In the genomic region with DNA sequence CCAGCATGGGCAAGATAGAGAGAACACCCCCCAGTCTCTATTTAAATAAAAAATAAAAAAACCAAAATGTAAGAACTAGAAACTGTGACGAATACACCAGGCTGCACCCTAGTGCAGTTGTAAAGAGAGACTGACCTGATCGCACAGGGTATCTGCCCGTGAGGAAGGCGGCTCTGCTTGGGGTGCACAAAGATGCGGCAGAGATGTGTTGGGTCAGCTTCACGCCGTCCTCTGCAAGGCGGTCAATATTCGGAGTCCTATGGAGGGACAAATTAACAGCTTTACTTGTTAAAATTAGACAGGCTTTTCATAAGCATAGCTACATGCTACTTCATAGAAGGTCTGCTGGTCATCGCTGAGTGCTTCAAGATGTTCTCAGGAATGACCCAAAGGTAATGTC, we compare ENCODE assay signal across 35 cellular contexts. TPM values are rescaled to one million over a fixed set of nuclear protein-coding genes. Genes with fewer than 3 reads are reported as not detected.
"Had no signal": no experiment of that assay in that cellular context is flagged by ENCODE, and none has a peak within 500 bp of the region (broad histone marks: within the 10 kb centered on the region; RNA-seq: fewer than 3 reads in every experiment).

No MANE protein-coding gene starts in this region.

- H3K27ac ChIP-seq: adrenal gland, body of pancreas, brain microvascular endothelial cell, breast epithelium, VCaP had no signal

- H3K4me3 ChIP-seq: adrenal gland, body of pancreas, breast epithelium had no signal

- H3K27me3 ChIP-seq: adrenal gland, body of pancreas, brain microvascular endothelial cell had no signal

- H3K4me1 ChIP-seq: adrenal gland, body of pancreas, breast epithelium had no signal

- H3K36me3 ChIP-seq: adrenal gland, brain microvascular endothelial cell, breast epithelium had no signal

- H3K9me3 ChIP-seq: adrenal gland, body of pancreas, breast epithelium had no signal

- ATAC-seq: activated CD8-positive, alpha-beta T cell treated with anti-CD3 and anti-CD28 coated beads for 36 hours; activated naive CD4-positive, alpha-beta T cell treated with anti-CD3 and anti-CD28 coated beads, Interleukin-2, amount 50 U/mL, for 72 hours; activated T-cell treated with anti-CD3 and anti-CD28 coated beads, Interleukin-2, amount 50 U/mL, for 4 hours; activated T-cell treated with anti-CD3 and anti-CD28 coated beads, Interleukin-2, amount 50 U/mL, for 72 hours; body of pancreas; T-cell had no signal

- DNase-seq: activated B cell treated with CpG ODN at 0.5 μM for 24 hours; activated CD4-positive, alpha-beta memory T cell treated with anti-CD3 and anti-CD28 coated beads for 36 hours; activated CD4-positive, alpha-beta T cell treated with anti-CD3 and anti-CD28 coated beads for 4 hours; activated CD4-positive, alpha-beta T cell treated with anti-CD3 and anti-CD28 coated beads, Interleukin-2, amount 10 ng/mL, durations not matched to agents 24 days and 14 days; activated CD4-positive, alpha-beta T cell treated with anti-CD3 and anti-CD28 coated beads, Interleukin-2, amount 50 U/mL, for 1 hour; activated CD4-positive, alpha-beta T cell treated with anti-CD3 and anti-CD28 coated beads, Interleukin-2, amount 50 U/mL, for 4 hours; activated CD4-positive, CD25-positive, alpha-beta regulatory T cell treated with anti-CD3 and anti-CD28 coated beads, Interleukin-2, amount 50 U/mL, for 72 hours; activated CD8-positive, alpha-beta memory T cell treated with anti-CD3 and anti-CD28 coated beads, Interleukin-2, amount 50 U/mL, for 4 hours; activated CD8-positive, alpha-beta T cell treated with anti-CD3 and anti-CD28 coated beads for 36 hours; activated effector memory CD4-positive, alpha-beta T cell treated with anti-CD3 and anti-CD28 coated beads, Interleukin-2, amount 50 U/mL, for 16 hours; activated gamma-delta T cell treated with Interleukin-2 at 50 U/mL for 16 hours; activated naive CD4-positive, alpha-beta T cell; activated naive CD4-positive, alpha-beta T cell treated with anti-CD3 and anti-CD28 coated beads for 36 hours; activated naive CD4-positive, alpha-beta T cell treated with anti-CD3 and anti-CD28 coated beads, Interleukin-2, amount 50 U/mL, for 16 hours; activated naive CD8-positive, alpha-beta T cell treated with anti-CD3 and anti-CD28 coated beads for 36 hours; activated T-cell treated with anti-CD3 and anti-CD28 coated beads for 4 hours; activated T-cell treated with anti-CD3 and anti-CD28 coated beads, Interleukin-2, amount 50 U/mL, for 1 hour; activated T-cell treated with anti-CD3 and anti-CD28 coated beads, Interleukin-2, amount 50 U/mL, for 4 hours; activated T-cell treated with anti-CD3 and anti-CD28 coated beads, Interleukin-2, amount 50 U/mL, for 72 hours; adrenal gland; amniotic stem cell; aorta; body of pancreas; brain microvascular endothelial cell; caudate nucleus; cerebellar nuclear complex; T-cell; T-helper 2 cell; T-helper 9 cell had no signal

RNA-seq across cellular contexts. Expression of gene ARSH, which starts 51.1 kb away (rescaled TPM):
- total RNA-seq: activated B cell treated with CpG ODN at 0.5 μM for 24 hours; activated CD4-positive, alpha-beta memory T cell treated with anti-CD3 and anti-CD28 coated beads for 36 hours; activated CD4-positive, alpha-beta T cell treated with anti-CD3 and anti-CD28 coated beads, Interleukin-2, amount 10 ng/mL, durations not matched to agents 24 days and 14 days; activated CD8-positive, alpha-beta memory T cell treated with anti-CD3 and anti-CD28 coated beads for 36 hours; activated CD8-positive, alpha-beta T cell treated with anti-CD3 and anti-CD28 coated beads for 36 hours; activated naive CD4-positive, alpha-beta T cell treated with anti-CD3 and anti-CD28 coated beads for 36 hours; activated naive CD4-positive, alpha-beta T cell treated with anti-CD3 and anti-CD28 coated beads, Interleukin-2, amount 50 U/mL, for 72 hours; activated naive CD8-positive, alpha-beta T cell treated with anti-CD3 and anti-CD28 coated beads for 36 hours; activated T-cell treated with anti-CD3 and anti-CD28 coated beads, Interleukin-2, amount 50 U/mL, for 4 hours; activated T-cell treated with anti-CD3 and anti-CD28 coated beads, Interleukin-2, amount 50 U/mL, for 72 hours; activated T-helper 1 cell treated with anti-CD3 and anti-CD28 coated beads, Interleukin-12 subunit alpha, Interleukin-12 subunit beta, Interleukin-2, Interleukin-4 antibody, amounts not matched to agents 30 ng/mL and 10 ng/mL and 1 ng/mL, durations not matched to agents 14 hours and 24 hours and 36 hours; adrenal gland; aorta; astrocyte; body of pancreas; T-cell had no signal
- polyA plus RNA-seq: adrenal gland, aorta had no signal
